18 cellular contexts compared by ENCODE assay signal in the genomic region with DNA sequence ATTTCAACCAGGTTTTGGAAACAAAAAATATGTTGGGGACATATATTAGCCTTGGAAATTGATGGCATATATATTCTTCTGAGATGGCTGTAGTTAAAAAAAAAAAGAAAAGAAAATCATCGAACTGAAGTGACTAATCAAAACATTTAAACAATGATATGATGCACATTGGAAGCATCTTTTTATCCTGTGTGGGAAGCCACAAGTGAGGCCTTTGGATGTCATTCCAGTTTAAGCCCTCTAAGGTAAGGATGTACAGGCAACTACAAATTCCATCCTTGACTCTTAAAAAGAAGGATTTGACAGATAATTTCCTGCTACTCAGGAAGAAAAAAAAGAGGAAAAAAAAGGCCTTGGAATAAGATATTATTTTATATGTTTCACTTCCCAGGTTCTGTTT. TPM values are rescaled to one million over a fixed set of nuclear protein-coding genes. Genes with fewer than 3 reads are reported as not detected.
DNase-seq lines count a peak whose midpoint lies in the region; ATAC-seq, FAIRE-seq and TF ChIP-seq lines count a peak whose summit lies in the region.
"Had no signal": no experiment of that assay in that cellular context is flagged by ENCODE, and none has a peak within 500 bp of the region (broad histone marks: within the 10 kb centered on the region; RNA-seq: fewer than 3 reads in every experiment).

No MANE protein-coding gene starts in this region.

- H3K4me3 Mint-ChIP-seq in GM23338: no peak overlapping the region
- H3K4me3 Mint-ChIP-seq in T-helper 17 cell: no peak overlapping the region
- H3K4me3 Mint-ChIP-seq: activated CD4-positive, alpha-beta memory T cell treated with anti-CD3 and anti-CD28 coated beads for 36 hours; activated T-helper 1 cell treated with anti-CD3 and anti-CD28 coated beads, Interleukin-12 subunit alpha, Interleukin-12 subunit beta, Interleukin-2, Interleukin-4 antibody, amounts not matched to agents 30 ng/mL and 10 ng/mL and 1 ng/mL, durations not matched to agents 14 hours and 24 hours and 36 hours; CD4-positive, alpha-beta T cell; stimulated activated effector memory CD8-positive, alpha-beta T cell treated with anti-CD3 and anti-CD28 coated beads, Interleukin-12 subunit alpha, Interleukin-12 subunit beta, amount 100 ng/mL, for 72 hours had no signal

- H3F3A ChIP-seq in GM23338 (replicated peaks; ENCODE audit: low read depth): no peaks in the 10 kb centered on the region

- H3K4me1 ChIP-seq in GM23338 (ENCODE audit: insufficient read depth): peaks cover 6% of the 10 kb centered on the region

- no peak overlapping the region for H3K27ac Mint-ChIP-seq in GM23338
- H3K27ac Mint-ChIP-seq in T-helper 17 cell: no peak overlapping the region
- H3K27ac Mint-ChIP-seq: activated CD4-positive, alpha-beta memory T cell treated with anti-CD3 and anti-CD28 coated beads for 36 hours; activated T-helper 1 cell treated with anti-CD3 and anti-CD28 coated beads, Interleukin-12 subunit alpha, Interleukin-12 subunit beta, Interleukin-2, Interleukin-4 antibody, amounts not matched to agents 30 ng/mL and 10 ng/mL and 1 ng/mL, durations not matched to agents 14 hours and 24 hours and 36 hours; CD4-positive, alpha-beta T cell; stimulated activated effector memory CD8-positive, alpha-beta T cell treated with anti-CD3 and anti-CD28 coated beads, Interleukin-12 subunit alpha, Interleukin-12 subunit beta, amount 100 ng/mL, for 72 hours had no signal

- no peak for TF ChIP-seq CTCF in epithelial cell of esophagus (IDR thresholded peaks at IDR 0.05; ENCODE audit: insufficient read depth, low read depth, low read length, missing control alignments)
- no peak for TF ChIP-seq CTCF in GM23338 (conservative IDR thresholded peaks at IDR 0.05; ENCODE audit: low read depth in 2 of 2)
- TF ChIP-seq CTCF in D721Med (IDR thresholded peaks at IDR 0.05; ENCODE audit: insufficient read depth, missing control alignments): no peak

- no peaks in the 10 kb centered on the region for H3K9me2 ChIP-seq in GM23338 (ENCODE audit: insufficient read depth)

- DNase-seq in ELR (ENCODE audit: low read depth): peak; percentile 94
- peak; percentile 67 for DNase-seq in RCC 7860 (ENCODE audit: low spot score)
- DNase-seq in epithelial cell of esophagus (ENCODE audit: low read depth): peak; percentile 42
- peak; percentile 79 for DNase-seq in non-pigmented ciliary epithelial cell (ENCODE audit: low read depth)
- no peak for DNase-seq in 8988T
- DNase-seq in GM23338 (ENCODE audit: low spot score): no peak
- no peak for DNase-seq in T-helper 17 cell
- DNase-seq in D721Med (ENCODE audit: insufficient read length, low spot score): no peak
- DNase-seq: activated CD4-positive, alpha-beta memory T cell treated with anti-CD3 and anti-CD28 coated beads for 36 hours; CD4-positive, alpha-beta T cell; GF-D8; NCI-H2107; NCI-H82; Right ventricle myocardium superior; stimulated activated CD4-positive, alpha-beta T cell treated with anti-CD3 and anti-CD28 coated beads, Interleukin-4, amount 100 ng/mL, for 4 hours had no signal

- H3K27me3 ChIP-seq in GM23338 (ENCODE audit: insufficient read depth): no peaks in the 10 kb centered on the region

- H3K79me2 ChIP-seq in GM23338 (replicated peaks; ENCODE audit: insufficient read depth): no peaks in the 10 kb centered on the region

- no peak overlapping the region for H3K27ac ChIP-seq in GM23338 (ENCODE audit: low read depth)

- H3K4me2 ChIP-seq in GM23338: no peak overlapping the region

- H3K27me3 Mint-ChIP-seq in GM23338 (ENCODE audit: insufficient read depth, low read depth, poor library complexity) (no peaks in the 10 kb centered on the region), T-helper 17 cell (peaks cover 26% of the 10 kb centered on the region)

- H3K36me3 ChIP-seq in GM23338 (ENCODE audit: insufficient read depth): no peaks in the 10 kb centered on the region

- H3K9me3 ChIP-seq in T-helper 17 cell (ENCODE audit: control insufficient read depth, low read length, poor library complexity, severe bottlenecking): no peaks in the 10 kb centered on the region

- H3K4me3 ChIP-seq in epithelial cell of esophagus (ENCODE audit: low read length): no peak overlapping the region
- no peak overlapping the region for H3K4me3 ChIP-seq in GM23338

- no peak overlapping the region for H2AFZ ChIP-seq in GM23338

- no peaks in the 10 kb centered on the region for H3K9me3 Mint-ChIP-seq in GM23338
- H3K9me3 Mint-ChIP-seq: activated CD4-positive, alpha-beta memory T cell treated with anti-CD3 and anti-CD28 coated beads for 36 hours; activated T-helper 1 cell treated with anti-CD3 and anti-CD28 coated beads, Interleukin-12 subunit alpha, Interleukin-12 subunit beta, Interleukin-2, Interleukin-4 antibody, amounts not matched to agents 30 ng/mL and 10 ng/mL and 1 ng/mL, durations not matched to agents 14 hours and 24 hours and 36 hours; CD4-positive, alpha-beta T cell; stimulated activated effector memory CD8-positive, alpha-beta T cell treated with anti-CD3 and anti-CD28 coated beads, Interleukin-12 subunit alpha, Interleukin-12 subunit beta, amount 100 ng/mL, for 72 hours had no signal

- peak; percentile 86 for FAIRE-seq in RCC 7860 (lab: Jason Lieb, UNC)
- FAIRE-seq in D721Med (lab: Jason Lieb, UNC): no peak
- FAIRE-seq: GM18507 had no signal

- ATAC-seq in GM23338 (no peak), T-helper 17 cell (no peak)
- ATAC-seq: stimulated activated effector memory CD8-positive, alpha-beta T cell treated with anti-CD3 and anti-CD28 coated beads, Interleukin-12 subunit alpha, Interleukin-12 subunit beta, amount 100 ng/mL, for 72 hours had no signal

- no peaks in the 10 kb centered on the region for H4K20me1 ChIP-seq in GM23338 (replicated peaks; ENCODE audit: insufficient read depth)

- H3K4me1 Mint-ChIP-seq in GM23338 (peaks cover 13% of the 10 kb centered on the region; the same call in 2 of the 3 replicates), T-helper 17 cell (no peaks in the 10 kb centered on the region)
- H3K4me1 Mint-ChIP-seq: stimulated activated effector memory CD8-positive, alpha-beta T cell treated with anti-CD3 and anti-CD28 coated beads, Interleukin-12 subunit alpha, Interleukin-12 subunit beta, amount 100 ng/mL, for 72 hours had no signal

- H3K36me3 Mint-ChIP-seq in GM23338 (ENCODE audit: low read depth) (no peaks in the 10 kb centered on the region), T-helper 17 cell (ENCODE audit: low read depth) (no peaks in the 10 kb centered on the region)
- H3K36me3 Mint-ChIP-seq: activated CD4-positive, alpha-beta memory T cell treated with anti-CD3 and anti-CD28 coated beads for 36 hours; stimulated activated effector memory CD8-positive, alpha-beta T cell treated with anti-CD3 and anti-CD28 coated beads, Interleukin-12 subunit alpha, Interleukin-12 subunit beta, amount 100 ng/mL, for 72 hours had no signal

TF ChIP-seq in GM23338, 12 proteins besides CTCF, POLR2A, EP300 and RAD21 (continues in another document):
- TF ChIP-seq EZH2phosphoT487 (IDR thresholded peaks at IDR 0.05; ENCODE audit: unreplicated experiment): no peak
- no peak for TF ChIP-seq EZH2 (IDR thresholded peaks at IDR 0.05; ENCODE audit: low read depth, unreplicated experiment)
- TF ChIP-seq, protein P1, sequence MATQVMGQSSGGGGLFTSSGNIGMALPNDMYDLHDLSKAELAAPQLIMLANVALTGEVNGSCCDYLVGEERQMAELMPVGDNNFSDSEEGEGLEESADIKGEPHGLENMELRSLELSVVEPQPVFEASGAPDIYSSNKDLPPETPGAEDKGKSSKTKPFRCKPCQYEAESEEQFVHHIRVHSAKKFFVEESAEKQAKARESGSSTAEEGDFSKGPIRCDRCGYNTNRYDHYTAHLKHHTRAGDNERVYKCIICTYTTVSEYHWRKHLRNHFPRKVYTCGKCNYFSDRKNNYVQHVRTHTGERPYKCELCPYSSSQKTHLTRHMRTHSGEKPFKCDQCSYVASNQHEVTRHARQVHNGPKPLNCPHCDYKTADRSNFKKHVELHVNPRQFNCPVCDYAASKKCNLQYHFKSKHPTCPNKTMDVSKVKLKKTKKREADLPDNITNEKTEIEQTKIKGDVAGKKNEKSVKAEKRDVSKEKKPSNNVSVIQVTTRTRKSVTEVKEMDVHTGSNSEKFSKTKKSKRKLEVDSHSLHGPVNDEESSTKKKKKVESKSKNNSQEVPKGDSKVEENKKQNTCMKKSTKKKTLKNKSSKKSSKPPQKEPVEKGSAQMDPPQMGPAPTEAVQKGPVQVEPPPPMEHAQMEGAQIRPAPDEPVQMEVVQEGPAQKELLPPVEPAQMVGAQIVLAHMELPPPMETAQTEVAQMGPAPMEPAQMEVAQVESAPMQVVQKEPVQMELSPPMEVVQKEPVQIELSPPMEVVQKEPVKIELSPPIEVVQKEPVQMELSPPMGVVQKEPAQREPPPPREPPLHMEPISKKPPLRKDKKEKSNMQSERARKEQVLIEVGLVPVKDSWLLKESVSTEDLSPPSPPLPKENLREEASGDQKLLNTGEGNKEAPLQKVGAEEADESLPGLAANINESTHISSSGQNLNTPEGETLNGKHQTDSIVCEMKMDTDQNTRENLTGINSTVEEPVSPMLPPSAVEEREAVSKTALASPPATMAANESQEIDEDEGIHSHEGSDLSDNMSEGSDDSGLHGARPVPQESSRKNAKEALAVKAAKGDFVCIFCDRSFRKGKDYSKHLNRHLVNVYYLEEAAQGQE (IDR thresholded peaks at IDR 0.05; ENCODE audit: unreplicated experiment): no peak
- no peak for TF ChIP-seq ZNF331 (CRISPR knock-in tag; IDR thresholded peaks at IDR 0.05; ENCODE audit: low read depth)
- TF ChIP-seq ZNF114 (CRISPR knock-in tag; IDR thresholded peaks at IDR 0.05): no peak
- no peak for TF ChIP-seq JUNB (IDR thresholded peaks at IDR 0.05; ENCODE audit: unreplicated experiment)
- TF ChIP-seq STAT1 (IDR thresholded peaks at IDR 0.05; ENCODE audit: unreplicated experiment): no peak
- TF ChIP-seq NANOG (IDR thresholded peaks at IDR 0.05; ENCODE audit: borderline replicate concordance): no peak

RNA-seq across cellular contexts. Expression of a gene that starts 9.6 kb away (rescaled TPM):
- 1.3 and 1.7 TPM in 2 replicates for total RNA-seq in GM23338 (2014; rRNA removed; shearing (Covaris generic))
- 0.13 and 0.24 TPM in 2 replicates for polyA plus RNA-seq in GM23338 (2016; fragmentation: Nextera tagmentation; extraction: Ambion mirVana)
- total RNA-seq in T-helper 17 cell: not detected
- total RNA-seq: activated CD4-positive, alpha-beta memory T cell treated with anti-CD3 and anti-CD28 coated beads for 36 hours; activated T-helper 1 cell treated with anti-CD3 and anti-CD28 coated beads, Interleukin-12 subunit alpha, Interleukin-12 subunit beta, Interleukin-2, Interleukin-4 antibody, amounts not matched to agents 30 ng/mL and 10 ng/mL and 1 ng/mL, durations not matched to agents 14 hours and 24 hours and 36 hours; CD4-positive, alpha-beta T cell had no signal

Comparison
In these comparisons a context has a peak if more than half of its experiments do, and no peak if none do; other contexts are left out.
1. DNase-seq: peak in ELR (single experiment), RCC 7860 (single experiment), epithelial cell of esophagus (single experiment) and non-pigmented ciliary epithelial cell (single experiment); none in 8988T (single experiment), GM23338 (single experiment), T-helper 17 cell (0 of 3) and D721Med (single experiment).